In genomic region chr5:21143686-21144085, GRCh38 we compare ENCODE assay signal across 8 cellular contexts.
"Had no signal": no experiment of that assay in that cellular context is flagged by ENCODE, and none has a peak within 500 bp of the region (broad histone marks: within the 10 kb centered on the region; RNA-seq: fewer than 3 reads in every experiment).

No MANE protein-coding gene starts in this region.

- H3K27ac ChIP-seq: GM23248 had no signal

- DNase-seq: GM23248, GOT3, H7, HFFc6, IMR-90 had no signal

- H3K4me1 ChIP-seq: HAP-1 had no signal

- H3K4me3 Mint-ChIP-seq: HFFc6 had no signal

- ATAC-seq: HCT116, K562 had no signal

- H3K36me3 ChIP-seq: HAP-1 had no signal

- H3K4me3 ChIP-seq: GM23248, HAP-1, K562 had no signal

- H3K27ac Mint-ChIP-seq: HFFc6 had no signal

- H3K9me3 ChIP-seq: HAP-1 had no signal
